In genomic region chr2:157874997-157875719, GRCh38 we compare ENCODE assay signal across 1 cellular context.
TF ChIP-seq lines count a peak whose summit lies in the region.

No MANE protein-coding gene starts in this region.

TF ChIP-seq in K562, 482 proteins besides CTCF, POLR2A, EP300 and RAD21 (continued from another document and continues in another):
- TF ChIP-seq, protein P1, sequence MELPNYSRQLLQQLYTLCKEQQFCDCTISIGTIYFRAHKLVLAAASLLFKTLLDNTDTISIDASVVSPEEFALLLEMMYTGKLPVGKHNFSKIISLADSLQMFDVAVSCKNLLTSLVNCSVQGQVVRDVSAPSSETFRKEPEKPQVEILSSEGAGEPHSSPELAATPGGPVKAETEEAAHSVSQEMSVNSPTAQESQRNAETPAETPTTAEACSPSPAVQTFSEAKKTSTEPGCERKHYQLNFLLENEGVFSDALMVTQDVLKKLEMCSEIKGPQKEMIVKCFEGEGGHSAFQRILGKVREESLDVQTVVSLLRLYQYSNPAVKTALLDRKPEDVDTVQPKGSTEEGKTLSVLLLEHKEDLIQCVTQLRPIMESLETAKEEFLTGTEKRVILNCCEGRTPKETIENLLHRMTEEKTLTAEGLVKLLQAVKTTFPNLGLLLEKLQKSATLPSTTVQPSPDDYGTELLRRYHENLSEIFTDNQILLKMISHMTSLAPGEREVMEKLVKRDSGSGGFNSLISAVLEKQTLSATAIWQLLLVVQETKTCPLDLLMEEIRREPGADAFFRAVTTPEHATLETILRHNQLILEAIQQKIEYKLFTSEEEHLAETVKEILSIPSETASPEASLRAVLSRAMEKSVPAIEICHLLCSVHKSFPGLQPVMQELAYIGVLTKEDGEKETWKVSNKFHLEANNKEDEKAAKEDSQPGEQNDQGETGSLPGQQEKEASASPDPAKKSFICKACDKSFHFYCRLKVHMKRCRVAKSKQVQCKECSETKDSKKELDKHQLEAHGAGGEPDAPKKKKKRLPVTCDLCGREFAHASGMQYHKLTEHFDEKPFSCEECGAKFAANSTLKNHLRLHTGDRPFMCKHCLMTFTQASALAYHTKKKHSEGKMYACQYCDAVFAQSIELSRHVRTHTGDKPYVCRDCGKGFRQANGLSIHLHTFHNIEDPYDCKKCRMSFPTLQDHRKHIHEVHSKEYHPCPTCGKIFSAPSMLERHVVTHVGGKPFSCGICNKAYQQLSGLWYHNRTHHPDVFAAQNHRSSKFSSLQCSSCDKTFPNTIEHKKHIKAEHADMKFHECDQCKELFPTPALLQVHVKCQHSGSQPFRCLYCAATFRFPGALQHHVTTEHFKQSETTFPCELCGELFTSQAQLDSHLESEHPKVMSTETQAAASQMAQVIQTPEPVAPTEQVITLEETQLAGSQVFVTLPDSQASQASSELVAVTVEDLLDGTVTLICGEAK (IDR thresholded peaks at IDR 0.05) = 0 out of 2 replicates have a peak, but pooled peaks have one; percentile 40
- TF ChIP-seq, protein P1 (CRISPR knock-in tag; IDR thresholded peaks at IDR 0.05) = no peak
- TF ChIP-seq, protein P2, sequence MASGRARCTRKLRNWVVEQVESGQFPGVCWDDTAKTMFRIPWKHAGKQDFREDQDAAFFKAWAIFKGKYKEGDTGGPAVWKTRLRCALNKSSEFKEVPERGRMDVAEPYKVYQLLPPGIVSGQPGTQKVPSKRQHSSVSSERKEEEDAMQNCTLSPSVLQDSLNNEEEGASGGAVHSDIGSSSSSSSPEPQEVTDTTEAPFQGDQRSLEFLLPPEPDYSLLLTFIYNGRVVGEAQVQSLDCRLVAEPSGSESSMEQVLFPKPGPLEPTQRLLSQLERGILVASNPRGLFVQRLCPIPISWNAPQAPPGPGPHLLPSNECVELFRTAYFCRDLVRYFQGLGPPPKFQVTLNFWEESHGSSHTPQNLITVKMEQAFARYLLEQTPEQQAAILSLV (tag; IDR thresholded peaks at IDR 0.05) = no peak
- TF ChIP-seq CBX3 (IDR thresholded peaks at IDR 0.05; ENCODE audit: borderline replicate concordance in 1 of 2, low read length in 2 of 2) (0 out of 3 replicates have a peak, but pooled peaks of 1 of the 2 experiments have one; percentile 28), GABPB1 (CRISPR knock-in tag; IDR thresholded peaks at IDR 0.05) (peak; percentile 65; the same call in 1 of the 2 replicates), BRF1 (IDR thresholded peaks at IDR 0.05; ENCODE audit: borderline replicate concordance, extremely low read depth, insufficient read length) (no peak), EP400 (IDR thresholded peaks at IDR 0.05) (peak; percentile 32; the same call in 1 of the 2 replicates), BRCA1 (IDR thresholded peaks at IDR 0.05) (no peak), BRCA1 (CRISPR knock-in tag; IDR thresholded peaks at IDR 0.05) (no peak), LEF1 (IDR thresholded peaks at IDR 0.05) (peak; percentile 66), TSHZ1 (CRISPR knock-in tag; IDR thresholded peaks at IDR 0.05) (no peak), ZNF146 (CRISPR knock-in tag; IDR thresholded peaks at IDR 0.05; ENCODE audit: unreplicated experiment) (no peak), ATF1 (CRISPR knock-in tag; IDR thresholded peaks at IDR 0.05) (no peak), ATF1 (tag; IDR thresholded peaks at IDR 0.05) (no peak), C11orf30 (IDR thresholded peaks at IDR 0.05; ENCODE audit: low read depth) (no peak), SMAD4 (CRISPR knock-in tag; conservative IDR thresholded peaks at IDR 0.05) (peak; percentile 9; the same call in 1 of the 2 replicates), AFF4 (CRISPR knock-in tag; IDR thresholded peaks at IDR 0.05) (0 out of 2 replicates have a peak, but pooled peaks have one; percentile 44), TOE1 (IDR thresholded peaks at IDR 0.05; ENCODE audit: borderline replicate concordance) (no peak), TOE1 (CRISPR knock-in tag; IDR thresholded peaks at IDR 0.05; ENCODE audit: borderline replicate concordance, low read depth) (no peak), ZNF586 (CRISPR knock-in tag; conservative IDR thresholded peaks at IDR 0.05) (no peak), TBL1XR1 (IDR thresholded peaks at IDR 0.05; ENCODE audit: low read length in 2 of 2) (peak in 1 of 2 experiments; percentile 21; a peak in 1 of 4 replicates), CREB5 (CRISPR knock-in tag; IDR thresholded peaks at IDR 0.05) (no peak), ZNF174 (CRISPR knock-in tag; IDR thresholded peaks at IDR 0.05) (no peak), MTA3 (IDR thresholded peaks at IDR 0.05; ENCODE audit: borderline replicate concordance) (no peak), MAZ (CRISPR knock-in tag; conservative IDR thresholded peaks at IDR 0.05 in 1 of 2, IDR thresholded peaks at IDR 0.05 in 1 of 2) (peak in 1 of 2 experiments; percentile 12; a peak in 1 of 4 replicates), KAT7 (CRISPR knock-in tag; IDR thresholded peaks at IDR 0.05; ENCODE audit: borderline replicate concordance) (peak; percentile 70; the same call in 1 of the 2 replicates), HDGF (IDR thresholded peaks at IDR 0.05) (no peak), ZFX (CRISPR knock-in tag; IDR thresholded peaks at IDR 0.05) (peak; percentile 67), MEF2D (tag; conservative IDR thresholded peaks at IDR 0.05; ENCODE audit: low read depth) (no peak), KDM4B (IDR thresholded peaks at IDR 0.05; ENCODE audit: borderline replicate concordance in 2 of 2, low read depth in 1 of 2) (0 out of 4 replicates have a peak, but pooled peaks of 1 of the 2 experiments have one; percentile 42), BCLAF1 (IDR thresholded peaks at IDR 0.05; ENCODE audit: borderline replicate concordance in 1 of 2, control insufficient read depth in 1 of 2, low read depth in 2 of 2, low read length in 1 of 2) (no peak), TCF3 (CRISPR knock-in tag; IDR thresholded peaks at IDR 0.05) (0 out of 2 replicates have a peak, but pooled peaks have one; percentile 22), ZBED1 (IDR thresholded peaks at IDR 0.05) (no peak), TCF7L2 (IDR thresholded peaks at IDR 0.05; ENCODE audit: low read depth, low read length) (no peak)
- TF ChIP-seq, protein P3, sequence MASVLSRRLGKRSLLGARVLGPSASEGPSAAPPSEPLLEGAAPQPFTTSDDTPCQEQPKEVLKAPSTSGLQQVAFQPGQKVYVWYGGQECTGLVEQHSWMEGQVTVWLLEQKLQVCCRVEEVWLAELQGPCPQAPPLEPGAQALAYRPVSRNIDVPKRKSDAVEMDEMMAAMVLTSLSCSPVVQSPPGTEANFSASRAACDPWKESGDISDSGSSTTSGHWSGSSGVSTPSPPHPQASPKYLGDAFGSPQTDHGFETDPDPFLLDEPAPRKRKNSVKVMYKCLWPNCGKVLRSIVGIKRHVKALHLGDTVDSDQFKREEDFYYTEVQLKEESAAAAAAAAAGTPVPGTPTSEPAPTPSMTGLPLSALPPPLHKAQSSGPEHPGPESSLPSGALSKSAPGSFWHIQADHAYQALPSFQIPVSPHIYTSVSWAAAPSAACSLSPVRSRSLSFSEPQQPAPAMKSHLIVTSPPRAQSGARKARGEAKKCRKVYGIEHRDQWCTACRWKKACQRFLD (CRISPR knock-in tag; IDR thresholded peaks at IDR 0.05) = 0 out of 2 replicates have a peak, but pooled peaks have one; percentile 74
